In genomic region chr19:13847033-13847899, GRCh38 we compare ENCODE assay signal across 8 cellular contexts. TPM values are rescaled to one million over a fixed set of nuclear protein-coding genes. Genes with fewer than 3 reads are reported as not detected.
A peak's percentile ranks its signal among the peaks of the same experiment; 100 is the strongest.
DNase-seq lines count a peak whose midpoint lies in the region; ATAC-seq and TF ChIP-seq lines count a peak whose summit lies in the region.

No MANE protein-coding gene starts in this region.

- H3K79me2 ChIP-seq in neural cell (replicated peaks; ENCODE audit: insufficient read depth, low read length) = no peaks in the 10 kb centered on the region

- peak; percentile 88 for DNase-seq in COR-L47 (lab: John Stamatoyannopoulos, UW)
- peak; percentile 69 for DNase-seq in Jurkat, Clone E6-1 (ENCODE audit: low read depth, low spot score)
- peak; percentile 90 for DNase-seq in RKO (ENCODE audit: low spot score)
- peak; percentile 84 for DNase-seq in activated T-helper 9 cell treated with anti-CD3 and anti-CD28 coated beads, Interleukin-2, amount 50 U/mL, for 16 hours (ENCODE audit: low read depth)
- DNase-seq in fibroblast of the aortic adventitia (ENCODE audit: low read depth) = peak; percentile 93

- H3K9me2 ChIP-seq in neural cell (ENCODE audit: insufficient read depth, low read length) = no peaks in the 10 kb centered on the region

- TF ChIP-seq CTCF in fibroblast of the aortic adventitia (IDR thresholded peaks at IDR 0.05; ENCODE audit: insufficient read depth, low read length) = peak; percentile 12
- TF ChIP-seq CTCF in neural cell (IDR thresholded peaks at IDR 0.05; ENCODE audit: poor library complexity, severe bottlenecking) = no peak

- no peak overlapping the region for H3K27ac ChIP-seq in neural cell (ENCODE audit: low read length)

- TF ChIP-seq EP300 in neural cell (conservative IDR thresholded peaks at IDR 0.05; ENCODE audit: poor library complexity, severe bottlenecking) = peak; percentile 50

- H3K36me3 Mint-ChIP-seq in stimulated activated naive CD8-positive, alpha-beta T cell treated with anti-CD3 and anti-CD28 coated beads, Interleukin-15, Interleukin-2, amounts not matched to agents 100 ng/mL and 50 ng/mL, for 24 hours (ENCODE audit: low read depth) = no peaks in the 10 kb centered on the region

- H3K4me2 ChIP-seq in neural cell (ENCODE audit: low read length) = peak overlapping the region; percentile 19

- no peaks in the 10 kb centered on the region for H3K9me3 ChIP-seq in neural cell (ENCODE audit: low read length)

- no peaks in the 10 kb centered on the region for H3K27me3 Mint-ChIP-seq in stimulated activated naive CD8-positive, alpha-beta T cell treated with anti-CD3 and anti-CD28 coated beads, Interleukin-15, Interleukin-2, amounts not matched to agents 100 ng/mL and 50 ng/mL, for 24 hours

- peaks cover 4% of the 10 kb centered on the region for H3K27me3 ChIP-seq in neural cell (ENCODE audit: insufficient read depth, low read depth, low read length)

- H2AFZ ChIP-seq in neural cell (ENCODE audit: low read depth, low read length) = peak overlapping the region; percentile 60

- no peaks in the 10 kb centered on the region for H3K9me3 Mint-ChIP-seq in stimulated activated naive CD8-positive, alpha-beta T cell treated with anti-CD3 and anti-CD28 coated beads, Interleukin-15, Interleukin-2, amounts not matched to agents 100 ng/mL and 50 ng/mL, for 24 hours

- H3K4me3 ChIP-seq in Jurkat, Clone E6-1 (ENCODE audit: low read length) = peak overlapping the region; percentile 64
- H3K4me3 ChIP-seq in fibroblast of the aortic adventitia (ENCODE audit: low read depth, low read length) (peak overlapping the region; percentile 65), neural cell (ENCODE audit: low read length) (peak overlapping the region; percentile 63)

- peak overlapping the region; percentile 69 for H3K9ac ChIP-seq in neural cell (ENCODE audit: low read length)

- H3K27ac Mint-ChIP-seq in stimulated activated naive CD8-positive, alpha-beta T cell treated with anti-CD3 and anti-CD28 coated beads, Interleukin-15, Interleukin-2, amounts not matched to agents 100 ng/mL and 50 ng/mL, for 24 hours = peak overlapping the region; percentile 97

- no peaks in the 10 kb centered on the region for H3K36me3 ChIP-seq in neural cell (ENCODE audit: insufficient read depth, low read length)

- ATAC-seq in GM21447 (IDR thresholded peaks at IDR 0.05; ENCODE audit: unreplicated experiment) = peak; percentile 26

- H3K4me3 Mint-ChIP-seq in stimulated activated naive CD8-positive, alpha-beta T cell treated with anti-CD3 and anti-CD28 coated beads, Interleukin-15, Interleukin-2, amounts not matched to agents 100 ng/mL and 50 ng/mL, for 24 hours = peak overlapping the region; percentile 86

- no peaks in the 10 kb centered on the region for H3F3A ChIP-seq in neural cell (ENCODE audit: insufficient read depth, low read length, poor library complexity, severe bottlenecking)

- H4K20me1 ChIP-seq in neural cell (ENCODE audit: insufficient read depth) = no peaks in the 10 kb centered on the region

- no peak for TF ChIP-seq RAD21 in neural cell (conservative IDR thresholded peaks at IDR 0.05)

- peaks cover 74% of the 10 kb centered on the region for H3K4me1 Mint-ChIP-seq in stimulated activated naive CD8-positive, alpha-beta T cell treated with anti-CD3 and anti-CD28 coated beads, Interleukin-15, Interleukin-2, amounts not matched to agents 100 ng/mL and 50 ng/mL, for 24 hours (ENCODE audit: low read depth)

TF ChIP-seq in neural cell, 6 proteins besides CTCF, POLR2A, EP300 and RAD21:
- TF ChIP-seq POLR2AphosphoS5 (IDR thresholded peaks at IDR 0.05) = no peak
- TF ChIP-seq TAF1 (IDR thresholded peaks at IDR 0.05; ENCODE audit: low read depth) = peak; percentile 43
- TF ChIP-seq EZH2 (IDR thresholded peaks at IDR 0.05; ENCODE audit: borderline replicate concordance, insufficient read depth, low read length, poor library complexity, severe bottlenecking) = no peak
- no peak for TF ChIP-seq MXI1 (conservative IDR thresholded peaks at IDR 0.05; ENCODE audit: poor library complexity, severe bottlenecking)
- TF ChIP-seq REST (IDR thresholded peaks at IDR 0.05; ENCODE audit: borderline replicate concordance) = no peak

RNA-seq across cellular contexts. Expression of gene NANOS3, which starts 29.7 kb away (rescaled TPM):
- 1.5 TPM for polyA plus RNA-seq in Jurkat, Clone E6-1 (2012; ENCODE audit: insufficient read depth, insufficient read length)
- 0.27 TPM in 1 of 2 replicates, not detected in the other for total RNA-seq in fibroblast of the aortic adventitia (ENCODE audit: low replicate concordance)
- 3.2 and 3.8 TPM in 2 replicates for polyA plus RNA-seq in neural cell
- polyA minus RNA-seq in neural cell = not detected in 2 replicates

RNA-seq across cellular contexts. Expression of gene ZSWIM4, which starts 52.0 kb away (rescaled TPM):
- polyA plus RNA-seq in Jurkat, Clone E6-1 (2012; ENCODE audit: insufficient read depth, insufficient read length) = 7.6 TPM
- 0.57 and 6.7 TPM in 2 replicates for total RNA-seq in fibroblast of the aortic adventitia (ENCODE audit: low replicate concordance)
- 4.7 and 6.1 TPM in 2 replicates for polyA plus RNA-seq in neural cell
- polyA minus RNA-seq in neural cell = 25.7 and 26.8 TPM in 2 replicates

RNA-seq across cellular contexts. Expression of gene BRME1, which starts 58.7 kb away (rescaled TPM):
- polyA plus RNA-seq in Jurkat, Clone E6-1 (2012; ENCODE audit: insufficient read depth, insufficient read length) = 12.5 TPM
- 1.5 and 1.8 TPM in 2 replicates for total RNA-seq in fibroblast of the aortic adventitia (ENCODE audit: low replicate concordance)
- polyA plus RNA-seq in neural cell = 6.2 and 8.5 TPM in 2 replicates
- polyA minus RNA-seq in neural cell = 5.1 and 5.2 TPM in 2 replicates

RNA-seq across cellular contexts. Expression of gene CC2D1A, which starts 58.7 kb away (rescaled TPM):
- 42.3 TPM for polyA plus RNA-seq in Jurkat, Clone E6-1 (2012; ENCODE audit: insufficient read depth, insufficient read length)
- total RNA-seq in fibroblast of the aortic adventitia (ENCODE audit: low replicate concordance) = 12.5 and 16.6 TPM in 2 replicates
- 24.5 and 26.9 TPM in 2 replicates for polyA plus RNA-seq in neural cell
- 10.7 and 11.1 TPM in 2 replicates for polyA minus RNA-seq in neural cell
